1 cellular context compared by ENCODE assay signal in genomic region chr2:186522538-186522937, GRCh38.
A peak's percentile ranks its signal among the peaks of the same experiment; 100 is the strongest.
TF ChIP-seq lines count a peak whose summit lies in the region.

No MANE protein-coding gene starts in this region.

TF ChIP-seq in K562, 482 proteins besides CTCF, POLR2A, EP300 and RAD21 (continued from another document):
- TF ChIP-seq TRIM25 (IDR thresholded peaks at IDR 0.05; ENCODE audit: borderline replicate concordance) (no peak), SNAPC5 (CRISPR knock-in tag; IDR thresholded peaks at IDR 0.05) (no peak), CBFA2T2 (conservative IDR thresholded peaks at IDR 0.05) (no peak), ZNF316 (IDR thresholded peaks at IDR 0.05) (peak; percentile 76), STAG1 (CRISPR knock-in tag; IDR thresholded peaks at IDR 0.05; ENCODE audit: borderline replicate concordance) (no peak)
- TF ChIP-seq, protein P1, sequence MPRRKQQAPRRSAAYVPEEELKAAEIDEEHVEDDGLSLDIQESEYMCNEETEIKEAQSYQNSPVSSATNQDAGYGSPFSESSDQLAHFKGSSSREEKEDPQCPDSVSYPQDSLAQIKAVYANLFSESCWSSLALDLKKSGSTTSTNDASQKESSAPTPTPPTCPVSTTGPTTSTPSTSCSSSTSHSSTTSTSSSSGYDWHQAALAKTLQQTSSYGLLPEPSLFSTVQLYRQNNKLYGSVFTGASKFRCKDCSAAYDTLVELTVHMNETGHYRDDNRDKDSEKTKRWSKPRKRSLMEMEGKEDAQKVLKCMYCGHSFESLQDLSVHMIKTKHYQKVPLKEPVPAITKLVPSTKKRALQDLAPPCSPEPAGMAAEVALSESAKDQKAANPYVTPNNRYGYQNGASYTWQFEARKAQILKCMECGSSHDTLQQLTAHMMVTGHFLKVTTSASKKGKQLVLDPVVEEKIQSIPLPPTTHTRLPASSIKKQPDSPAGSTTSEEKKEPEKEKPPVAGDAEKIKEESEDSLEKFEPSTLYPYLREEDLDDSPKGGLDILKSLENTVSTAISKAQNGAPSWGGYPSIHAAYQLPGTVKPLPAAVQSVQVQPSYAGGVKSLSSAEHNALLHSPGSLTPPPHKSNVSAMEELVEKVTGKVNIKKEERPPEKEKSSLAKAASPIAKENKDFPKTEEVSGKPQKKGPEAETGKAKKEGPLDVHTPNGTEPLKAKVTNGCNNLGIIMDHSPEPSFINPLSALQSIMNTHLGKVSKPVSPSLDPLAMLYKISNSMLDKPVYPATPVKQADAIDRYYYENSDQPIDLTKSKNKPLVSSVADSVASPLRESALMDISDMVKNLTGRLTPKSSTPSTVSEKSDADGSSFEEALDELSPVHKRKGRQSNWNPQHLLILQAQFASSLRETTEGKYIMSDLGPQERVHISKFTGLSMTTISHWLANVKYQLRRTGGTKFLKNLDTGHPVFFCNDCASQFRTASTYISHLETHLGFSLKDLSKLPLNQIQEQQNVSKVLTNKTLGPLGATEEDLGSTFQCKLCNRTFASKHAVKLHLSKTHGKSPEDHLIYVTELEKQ (CRISPR knock-in tag; IDR thresholded peaks at IDR 0.05), result no peak
- TF ChIP-seq, protein P2, sequence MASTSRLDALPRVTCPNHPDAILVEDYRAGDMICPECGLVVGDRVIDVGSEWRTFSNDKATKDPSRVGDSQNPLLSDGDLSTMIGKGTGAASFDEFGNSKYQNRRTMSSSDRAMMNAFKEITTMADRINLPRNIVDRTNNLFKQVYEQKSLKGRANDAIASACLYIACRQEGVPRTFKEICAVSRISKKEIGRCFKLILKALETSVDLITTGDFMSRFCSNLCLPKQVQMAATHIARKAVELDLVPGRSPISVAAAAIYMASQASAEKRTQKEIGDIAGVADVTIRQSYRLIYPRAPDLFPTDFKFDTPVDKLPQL (IDR thresholded peaks at IDR 0.05; ENCODE audit: extremely low read depth, insufficient read length), result no peak
